Comparison of ENCODE assay signal across 27 cellular contexts in the genomic region with DNA sequence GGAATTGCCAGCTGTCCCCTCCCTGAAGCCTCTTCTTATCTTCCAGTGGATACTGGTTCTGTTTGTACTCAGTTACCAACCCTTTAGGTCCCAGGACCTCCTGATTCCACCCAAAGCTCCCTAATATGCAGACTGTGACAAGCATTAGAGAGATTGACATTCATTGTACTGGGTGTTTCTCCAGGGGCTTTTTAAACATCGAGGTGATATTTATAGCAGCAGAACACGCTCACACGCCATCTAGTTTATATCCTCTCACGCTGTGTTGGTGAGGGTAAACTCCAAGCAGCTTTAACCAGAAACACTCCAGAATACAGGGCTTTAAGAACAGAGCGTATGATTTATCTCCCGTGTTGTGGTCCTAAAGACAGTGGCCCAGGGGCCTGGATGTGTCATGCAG.
"Had no signal": no experiment of that assay in that cellular context is flagged by ENCODE, and none has a peak within 500 bp of the region (broad histone marks: within the 10 kb centered on the region; RNA-seq: fewer than 3 reads in every experiment).

No MANE protein-coding gene starts in this region.

- ATAC-seq: naive thymus-derived CD8-positive, alpha-beta T cell; natural killer cell treated with Interleukin-12 subunit alpha and Interleukin-12 subunit beta and Interleukin-15 and Interleukin-18, amount 100 ng/mL, for 72 hours; psoas muscle; right cardiac atrium; right lobe of liver; stimulated activated memory B cell treated with anti-CD40 and anti-IgM and Interleukin-4, amounts not matched to agents 10 μg/mL and 1 μg/mL and 100 μg/mL, for 72 hours had no signal

- H3K27me3 ChIP-seq: neural progenitor cell, ovary, right lobe of liver, sigmoid colon, stomach, thyroid gland, tibial nerve, upper lobe of left lung, vagina had no signal

- H3K9me3 ChIP-seq: ovary, psoas muscle, right lobe of liver, sigmoid colon, stomach, thoracic aorta, thyroid gland, upper lobe of left lung, vagina had no signal

- H3K4me3 ChIP-seq: neural progenitor cell, ovary, psoas muscle, right lobe of liver, sigmoid colon, stomach, thoracic aorta, thyroid gland, tibial nerve, upper lobe of left lung, vagina had no signal

- H3K4me2 ChIP-seq: neural progenitor cell had no signal

- H3K27ac ChIP-seq: neural progenitor cell, ovary, parathyroid adenoma, psoas muscle, right lobe of liver, sigmoid colon, stomach, thoracic aorta, thyroid gland, tibial nerve, upper lobe of left lung, vagina had no signal

- H3K4me1 ChIP-seq: neural progenitor cell, parathyroid adenoma, psoas muscle, right lobe of liver, sigmoid colon, stomach, thyroid gland, tibial nerve, vagina had no signal

- H2AFZ ChIP-seq: neural progenitor cell, parathyroid adenoma had no signal

- H3K9ac ChIP-seq: neural progenitor cell, parathyroid adenoma had no signal

- DNase-seq: naive thymus-derived CD8-positive, alpha-beta T cell; nephron progenitor cell; occipital lobe; ovary; posterior cingulate gyrus; psoas muscle; right cardiac atrium; right lobe of liver; sigmoid colon; small intestine; stimulated activated CD4-positive, alpha-beta T cell treated with anti-CD3 and anti-CD28 coated beads, Interleukin-15, amount 100 ng/mL, for 24 hours; stimulated activated CD4-positive, alpha-beta T cell treated with anti-CD3 and anti-CD28 coated beads, Interleukin-2, amount 100 ng/mL, for 24 hours; stimulated activated CD4-positive, alpha-beta T cell treated with anti-CD3 and anti-CD28 coated beads, Interleukin-4, amount 100 ng/mL, for 1 hour; stimulated activated CD4-positive, alpha-beta T cell treated with anti-CD3 and anti-CD28 coated beads, Interleukin-4, amount 100 ng/mL, for 4 hours; stimulated activated CD8-positive, alpha-beta memory T cell treated with anti-CD3 and anti-CD28 coated beads, Interleukin-4, amount 100 ng/mL, for 48 hours; stimulated activated naive CD4-positive, alpha-beta T cell treated with Interleukin-2 at 50 U/mL for 16 hours; stomach; thyroid gland; trophoblast cell; upper lobe of left lung had no signal

- H3K36me3 ChIP-seq: neural progenitor cell, ovary, right lobe of liver, sigmoid colon, stomach, thoracic aorta, thyroid gland, tibial nerve, upper lobe of left lung, vagina had no signal
